Comparison of ENCODE assay signal across 17 cellular contexts in genomic region chr9:123238364-123238763, GRCh38. TPM values are rescaled to one million over a fixed set of nuclear protein-coding genes. Genes with fewer than 3 reads are reported as not detected.
DNase-seq lines count a peak whose midpoint lies in the region; ATAC-seq and TF ChIP-seq lines count a peak whose summit lies in the region.
"Had no signal": no experiment of that assay in that cellular context is flagged by ENCODE, and none has a peak within 500 bp of the region (broad histone marks: within the 10 kb centered on the region; RNA-seq: fewer than 3 reads in every experiment).

No MANE protein-coding gene starts in this region.

- intact Hi-C loops in left ventricle myocardium superior (cut with micrococcal nuclease) (no loop called here), cardiac septum (cut with DNase I) (no loop called here), left lung (cut with DNase I) (no loop called here)

- no peak for DNase-seq in left ventricle myocardium superior
- DNase-seq in cardiac septum (ENCODE audit: low spot score), result no peak
- DNase-seq in amniotic epithelial cell (ENCODE audit: low read depth), result peak; percentile 54
- no peak for DNase-seq in KBM-7
- DNase-seq in left lung, result no peak
- DNase-seq: esophagus squamous epithelium; NCI-H1930; NCI-H510A; Right ventricle myocardium superior; spleen; stimulated activated naive CD4-positive, alpha-beta T cell; trophoblast cell had no signal

- no peak overlapping the region for H3K4me3 ChIP-seq in left lung
- H3K4me3 ChIP-seq: cardiac muscle cell, esophagus squamous epithelium, spleen had no signal

- no peaks in the 10 kb centered on the region for H3K4me1 ChIP-seq in left lung
- H3K4me1 ChIP-seq: esophagus squamous epithelium had no signal

- H3K36me3 ChIP-seq in left lung, result no peaks in the 10 kb centered on the region
- H3K36me3 ChIP-seq: cardiac muscle cell, esophagus squamous epithelium, spleen had no signal

- ATAC-seq in left ventricle myocardium superior (peak; percentile 27), HG02973 (IDR thresholded peaks at IDR 0.05; ENCODE audit: unreplicated experiment) (peak; percentile 48), GM19351 (IDR thresholded peaks at IDR 0.05; ENCODE audit: unreplicated experiment) (no peak), GM18517 (IDR thresholded peaks at IDR 0.05; ENCODE audit: unreplicated experiment) (no peak), left lung (no peak)

- no peak overlapping the region for H3K27ac ChIP-seq in left lung
- H3K27ac ChIP-seq: C4-2B, cardiac muscle cell, esophagus squamous epithelium had no signal

- no peaks in the 10 kb centered on the region for H3K27me3 ChIP-seq in left lung
- H3K27me3 ChIP-seq: cardiac muscle cell, esophagus squamous epithelium, spleen had no signal

- in situ Hi-C loops in KBM-7 (cut with MboI; ENCODE audit: low pct_unique_long_range_greater_than_20kb, low sequenced_read_pairs), result no loop called here

- H3K9me3 ChIP-seq in left lung, result no peaks in the 10 kb centered on the region
- H3K9me3 ChIP-seq: esophagus squamous epithelium, spleen had no signal

- no peak for TF ChIP-seq CTCF in left lung (IDR thresholded peaks at IDR 0.05)

RNA-seq across cellular contexts. Expression of gene STRBP, which starts 30.0 kb away (rescaled TPM):
- total RNA-seq in left ventricle myocardium superior (21.3 TPM), cardiac septum (16.1 TPM), left lung (10 to 100 TPM; 16.5 to 19.5 TPM)

Comparison
In these comparisons a context has a peak if more than half of its experiments do, and no peak if none do; other contexts are left out.
1. ATAC-seq: peak in left ventricle myocardium superior (single experiment) and HG02973 (single experiment); none in GM19351 (single experiment), GM18517 (single experiment) and left lung (single experiment).